ENCODE assay signal across 9 cellular contexts in genomic region chr15:57031605-57032004, GRCh38.
DNase-seq lines count a peak whose midpoint lies in the region; ATAC-seq and TF ChIP-seq lines count a peak whose summit lies in the region.
"Had no signal": no experiment of that assay in that cellular context is flagged by ENCODE, and none has a peak within 500 bp of the region (broad histone marks: within the 10 kb centered on the region; RNA-seq: fewer than 3 reads in every experiment).

No MANE protein-coding gene starts in this region.

- no peak overlapping the region for H3K27ac ChIP-seq in HEK293 (ENCODE audit: extremely low read depth, low read depth, low read length)
- H3K27ac ChIP-seq in right cardiac atrium (ENCODE audit: low read length) = no peak overlapping the region

- H3K36me3 ChIP-seq in HEK293 (ENCODE audit: control insufficient read depth in 2 of 2, insufficient read depth in 1 of 2, low read length in 2 of 2) = no peaks in the 10 kb centered on the region
- H3K36me3 ChIP-seq in skeletal muscle satellite cell (ENCODE audit: insufficient read depth, low read length) = no peaks in the 10 kb centered on the region
- H3K36me3 ChIP-seq: tibial nerve had no signal

- H3K36me3 Mint-ChIP-seq in activated B cell treated with CpG ODN at 0.5 μM for 24 hours (ENCODE audit: low read depth) = peaks cover 7% of the 10 kb centered on the region
- H3K36me3 Mint-ChIP-seq in T-cell = peaks cover 8% of the 10 kb centered on the region

- H3K4me3 ChIP-seq in HEK293 (ENCODE audit: low read depth, low read length) (no peak overlapping the region), right cardiac atrium (ENCODE audit: low read length) (no peak overlapping the region), skeletal muscle satellite cell (ENCODE audit: low read length) (no peak overlapping the region)
- H3K4me3 ChIP-seq: tibial nerve had no signal

- H3K27me3 ChIP-seq in right cardiac atrium (ENCODE audit: control insufficient read depth, insufficient read depth) (no peaks in the 10 kb centered on the region), skeletal muscle satellite cell (ENCODE audit: control insufficient read depth, insufficient read depth, low read length) (no peaks in the 10 kb centered on the region)
- H3K27me3 ChIP-seq: tibial nerve had no signal

- DNase-seq in activated B cell treated with CpG ODN at 0.5 μM for 24 hours = no peak
- DNase-seq in right cardiac atrium = peak in 2 of 3 donors; percentile 21 to 29
- no peak for DNase-seq in DMS53 treated with DMSO at 0.1 percent for 48 hours (lab: John Stamatoyannopoulos, UW; ENCODE audit: unreplicated experiment)
- no peak for DNase-seq in T-cell
- no peak for DNase-seq in amniotic stem cell (lab: John Stamatoyannopoulos, UW)

- peaks cover 23% of the 10 kb centered on the region for H3K4me1 ChIP-seq in HEK293 (ENCODE audit: control insufficient read depth, insufficient read depth, low read length)
- peaks cover 3% of the 10 kb centered on the region for H3K4me1 ChIP-seq in right cardiac atrium (ENCODE audit: control insufficient read depth, insufficient read depth, low read length)
- peaks cover 21% of the 10 kb centered on the region for H3K4me1 ChIP-seq in skeletal muscle satellite cell (ENCODE audit: control insufficient read depth, insufficient read depth, low read length)

- H3K9me3 ChIP-seq in HEK293 (ENCODE audit: control insufficient read depth, insufficient read depth, low read depth, low read length) (no peaks in the 10 kb centered on the region), right cardiac atrium (ENCODE audit: control insufficient read depth, low read length) (no peaks in the 10 kb centered on the region), skeletal muscle satellite cell (replicated peaks; ENCODE audit: low read length) (no peaks in the 10 kb centered on the region)
- H3K9me3 ChIP-seq: tibial nerve had no signal

- POLR2A ChIA-PET in HEK293 (lab: Yijun Ruan, JAX) = no interaction called here
- POLR2A ChIA-PET in activated B cell treated with CpG ODN at 0.5 μM for 24 hours (lab: Charles Lee) = no interaction called here
- POLR2A ChIA-PET in T-cell (lab: Charles Lee) = no interaction called here

- intact Hi-C loops in activated B cell treated with CpG ODN at 0.5 μM for 24 hours (cut with micrococcal nuclease) = no loop called here
- intact Hi-C loops in right cardiac atrium (cut with DNase I) = no loop called here

- H3K4me3 Mint-ChIP-seq in activated B cell treated with CpG ODN at 0.5 μM for 24 hours (no peak overlapping the region), T-cell (no peak overlapping the region)
- H3K4me3 Mint-ChIP-seq: neural crest cell had no signal

- peak overlapping the region; percentile 15 for H3K9ac ChIP-seq in skeletal muscle satellite cell (ENCODE audit: low read depth, low read length)

- H3K27me3 Mint-ChIP-seq in activated B cell treated with CpG ODN at 0.5 μM for 24 hours (no peaks in the 10 kb centered on the region), T-cell (no peaks in the 10 kb centered on the region)

- H3K4me1 Mint-ChIP-seq in activated B cell treated with CpG ODN at 0.5 μM for 24 hours (peaks cover 42% of the 10 kb centered on the region), T-cell (peaks cover 53 to 71% (median 66%) of the 10 kb centered on the region in 3 donors)

- ATAC-seq in activated B cell treated with CpG ODN at 0.5 μM for 24 hours (ENCODE audit: low read depth) = no peak
- peak; percentile 68 to 73 for ATAC-seq in right cardiac atrium
- ATAC-seq in T-cell (replicated peaks in 1 of 4) = no peak

- peak overlapping the region; percentile 45 for H3K4me2 ChIP-seq in skeletal muscle satellite cell (ENCODE audit: low read length)

- WGBS in right cardiac atrium = 11% methylated on average over 1 of the region's 1 CpG

- H3K27ac Mint-ChIP-seq in activated B cell treated with CpG ODN at 0.5 μM for 24 hours (peak overlapping the region; percentile 19), T-cell (no peak overlapping the region)

- H3K9me3 Mint-ChIP-seq in activated B cell treated with CpG ODN at 0.5 μM for 24 hours (no peaks in the 10 kb centered on the region), T-cell (peaks cover 0 to 4% (median 0%) of the 10 kb centered on the region in 3 donors)
- H3K9me3 Mint-ChIP-seq: neural crest cell had no signal

- no peak for TF ChIP-seq CTCF in HEK293 (tag by site-specific recombination; IDR thresholded peaks at IDR 0.05)
- no peak for TF ChIP-seq CTCF in activated B cell treated with CpG ODN at 0.5 μM for 24 hours (IDR thresholded peaks at IDR 0.05)

- CTCF ChIA-PET in HEK293 (lab: Yijun Ruan, JAX) = interaction anchor here (0.7 kb wide), 1 partner anchor 542 kb away, joined by 3 read pairs; no protein-coding TSS in a partner anchor
- CTCF ChIA-PET in activated B cell treated with CpG ODN at 0.5 μM for 24 hours (lab: Charles Lee) = no interaction called here
- CTCF ChIA-PET in T-cell (lab: Charles Lee) = no interaction called here

TF ChIP-seq in HEK293, 187 proteins besides CTCF, POLR2A, EP300 and RAD21 (continues in another document):
- TF ChIP-seq OSR2 (tag by site-specific recombination; IDR thresholded peaks at IDR 0.05) (no peak), ZNF629 (tag by site-specific recombination; IDR thresholded peaks at IDR 0.05) (0 out of 2 replicates have a peak, but pooled peaks have one; percentile 16), TCF7L2 (IDR thresholded peaks at IDR 0.05; ENCODE audit: borderline replicate concordance, low read depth, low read length) (no peak), MZF1 (tag by site-specific recombination; IDR thresholded peaks at IDR 0.05; ENCODE audit: borderline replicate concordance) (no peak), ZBTB11 (tag by site-specific recombination; conservative IDR thresholded peaks at IDR 0.05; ENCODE audit: low read depth) (no peak), ZNF24 (tag by site-specific recombination; IDR thresholded peaks at IDR 0.05) (0 out of 2 replicates have a peak, but pooled peaks have one; percentile 34), ZNF600 (tag by site-specific recombination; IDR thresholded peaks at IDR 0.05) (no peak), BCL11A (tag by site-specific recombination; IDR thresholded peaks at IDR 0.05; ENCODE audit: low read depth) (no peak), ZNF155 (tag by site-specific recombination; IDR thresholded peaks at IDR 0.05) (0 out of 2 replicates have a peak, but pooled peaks have one; percentile 58), ZNF777 (tag by site-specific recombination; IDR thresholded peaks at IDR 0.05; ENCODE audit: borderline replicate concordance) (no peak), PRDM10 (tag by site-specific recombination; IDR thresholded peaks at IDR 0.05) (peak; percentile 42)

Comparison
In these comparisons a context has a peak if more than half of its experiments do, and no peak if none do; other contexts are left out.
1. ATAC-seq: peak in right cardiac atrium (2 of 2); none in activated B cell treated with CpG ODN at 0.5 μM for 24 hours (single experiment) and T-cell (0 of 4).
2. DNase-seq: peak in right cardiac atrium (2 of 3); none in activated B cell treated with CpG ODN at 0.5 μM for 24 hours (single experiment), DMS53 treated with DMSO at 0.1 percent for 48 hours (single experiment), T-cell (0 of 34) and amniotic stem cell (single experiment).